In genomic region chr1:116333171-116334014, GRCh38 we compare ENCODE assay signal across 18 cellular contexts. TPM values are rescaled to one million over a fixed set of nuclear protein-coding genes. Genes with fewer than 3 reads are reported as not detected.
A peak's percentile ranks its signal among the peaks of the same experiment; 100 is the strongest.
DNase-seq lines count a peak whose midpoint lies in the region; ATAC-seq, FAIRE-seq and TF ChIP-seq lines count a peak whose summit lies in the region.
"Had no signal": no experiment of that assay in that cellular context is flagged by ENCODE, and none has a peak within 500 bp of the region (broad histone marks: within the 10 kb centered on the region; RNA-seq: fewer than 3 reads in every experiment).

No MANE protein-coding gene starts in this region.

- H3K9me3 Mint-ChIP-seq in naive thymus-derived CD8-positive, alpha-beta T cell = no peaks in the 10 kb centered on the region
- no peaks in the 10 kb centered on the region for H3K9me3 Mint-ChIP-seq in activated T-helper 1 cell treated with anti-CD3 and anti-CD28 coated beads, Interleukin-12 subunit alpha, Interleukin-12 subunit beta, Interleukin-2, Interleukin-4 antibody, amounts not matched to agents 30 ng/mL and 10 ng/mL and 1 ng/mL, durations not matched to agents 14 hours and 24 hours and 36 hours
- H3K9me3 Mint-ChIP-seq: CD8-positive, alpha-beta memory T cell; HFFc6 had no signal

- POLR2A ChIA-PET in H1 (lab: Charles Lee; ENCODE audit: partially characterized antibody) = no interaction called here
- POLR2A ChIA-PET in naive thymus-derived CD8-positive, alpha-beta T cell (lab: Charles Lee) = interaction anchor here (3.3 kb wide), 1 partner anchor 8 kb away, joined by 18 read pairs; no protein-coding TSS in a partner anchor

- 85% methylated on average over 5 of the region's 5 CpGs; no CpG with 5 or more reads in 1 of the 2 experiments for WGBS in H1 (ENCODE audit: extremely low coverage in 1 of 2, insufficient coverage in 1 of 2, insufficient read length in 1 of 2, insufficient replicate concordance in 2 of 2, low coverage in 1 of 2, low lambda C conversion rate in 2 of 2, missing lambda C conversion rate in 1 of 2), 2 experiments
- WGBS in transverse colon (ENCODE audit: low coverage in 1 of 2), 2 donors = 81 to 86% methylated on average over 2 to 5 of the region's 5 CpGs

- no peak overlapping the region for H4K91ac ChIP-seq in H1 (replicated peaks; ENCODE audit: insufficient read length, low read length)

- H3K14ac ChIP-seq in H1 (ENCODE audit: insufficient read length) = no peak overlapping the region

- TF ChIP-seq EP300 in H1 (IDR thresholded peaks at IDR 0.05; ENCODE audit: borderline replicate concordance in 1 of 2, low read depth in 2 of 2, low read length in 2 of 2) = no peak
- no peak for TF ChIP-seq EP300 in transverse colon (IDR thresholded peaks at IDR 0.05; ENCODE audit: low read depth)

- H4K20me1 ChIP-seq in H1 (replicated peaks in 1 of 2; ENCODE audit: control insufficient read depth in 1 of 2, insufficient read depth in 2 of 2, low read length in 2 of 2) = no peaks in the 10 kb centered on the region
- H4K20me1 ChIP-seq: BLaER1 had no signal

- peak overlapping the region in 7 of 10 donors; percentile 3 to 83 (median 44) for H3K27ac Mint-ChIP-seq in naive thymus-derived CD8-positive, alpha-beta T cell
- H3K27ac Mint-ChIP-seq in activated T-helper 1 cell treated with anti-CD3 and anti-CD28 coated beads, Interleukin-12 subunit alpha, Interleukin-12 subunit beta, Interleukin-2, Interleukin-4 antibody, amounts not matched to agents 30 ng/mL and 10 ng/mL and 1 ng/mL, durations not matched to agents 14 hours and 24 hours and 36 hours = no peak overlapping the region
- H3K27ac Mint-ChIP-seq: HFFc6 had no signal

- H3K79me1 ChIP-seq in H1 (ENCODE audit: low read depth, low read length) = no peaks in the 10 kb centered on the region

- no peaks in the 10 kb centered on the region for H3K79me2 ChIP-seq in H1 (ENCODE audit: control insufficient read depth in 1 of 2, insufficient read depth in 2 of 2, low read length in 2 of 2)

- no peak overlapping the region for H3K4me3 Mint-ChIP-seq in naive thymus-derived CD8-positive, alpha-beta T cell
- no peak overlapping the region for H3K4me3 Mint-ChIP-seq in activated T-helper 1 cell treated with anti-CD3 and anti-CD28 coated beads, Interleukin-12 subunit alpha, Interleukin-12 subunit beta, Interleukin-2, Interleukin-4 antibody, amounts not matched to agents 30 ng/mL and 10 ng/mL and 1 ng/mL, durations not matched to agents 14 hours and 24 hours and 36 hours
- H3K4me3 Mint-ChIP-seq: CD8-positive, alpha-beta memory T cell; HFFc6 had no signal

- no peak overlapping the region for H3K4ac ChIP-seq in H1 (replicated peaks; ENCODE audit: insufficient read length, low read depth, low read length)

- H3K27me3 ChIP-seq in right atrium auricular region = no peaks in the 10 kb centered on the region
- H3K27me3 ChIP-seq in H1 (replicated peaks in 1 of 4; ENCODE audit: control insufficient read depth in 3 of 4, extremely low read depth in 1 of 4, insufficient read depth in 3 of 4, low read length in 3 of 4) = no peaks in the 10 kb centered on the region
- no peaks in the 10 kb centered on the region for H3K27me3 ChIP-seq in transverse colon
- H3K27me3 ChIP-seq: BLaER1, MG63 had no signal

- H3K9me3 ChIP-seq in right atrium auricular region = no peaks in the 10 kb centered on the region
- no peaks in the 10 kb centered on the region for H3K9me3 ChIP-seq in H1 (ENCODE audit: insufficient read depth in 2 of 2, low read depth in 1 of 2, low read length in 1 of 2)
- H3K9me3 ChIP-seq in transverse colon = no peaks in the 10 kb centered on the region
- H3K9me3 ChIP-seq: BLaER1, MG63 had no signal

- no peaks in the 10 kb centered on the region for H3K23me2 ChIP-seq in H1 (ENCODE audit: low read depth, low read length)

- no peak overlapping the region for H3K9ac ChIP-seq in H1 (replicated peaks in 1 of 4; ENCODE audit: extremely low read depth in 1 of 4, low read depth in 3 of 4, low read length in 3 of 4)
- H3K9ac ChIP-seq: BLaER1 had no signal

- no peak for TF ChIP-seq CTCF in right atrium auricular region (IDR thresholded peaks at IDR 0.05)
- no peak for TF ChIP-seq CTCF in H1 (IDR thresholded peaks at IDR 0.05; ENCODE audit: control extremely low read depth in 1 of 3, insufficient read depth in 1 of 3, low read depth in 1 of 3, low read length in 3 of 3)
- no peak for TF ChIP-seq CTCF in transverse colon (IDR thresholded peaks at IDR 0.05)

- H3K27ac ChIP-seq in right atrium auricular region = no peak overlapping the region
- no peak overlapping the region for H3K27ac ChIP-seq in H1 (ENCODE audit: low read depth, low read length)
- H3K27ac ChIP-seq in transverse colon = peak overlapping the region; percentile 64 to 75 (median 73)
- no peak overlapping the region for H3K27ac ChIP-seq in caudate nucleus (ENCODE audit: low read depth, low read length)
- H3K27ac ChIP-seq: BLaER1 had no signal

- H3K27me3 Mint-ChIP-seq in naive thymus-derived CD8-positive, alpha-beta T cell = no peaks in the 10 kb centered on the region
- H3K27me3 Mint-ChIP-seq in activated T-helper 1 cell treated with anti-CD3 and anti-CD28 coated beads, Interleukin-12 subunit alpha, Interleukin-12 subunit beta, Interleukin-2, Interleukin-4 antibody, amounts not matched to agents 30 ng/mL and 10 ng/mL and 1 ng/mL, durations not matched to agents 14 hours and 24 hours and 36 hours (ENCODE audit: insufficient read depth) = no peaks in the 10 kb centered on the region

- peak; percentile 23 for ATAC-seq in left ventricle myocardium superior
- no peak for ATAC-seq in naive thymus-derived CD8-positive, alpha-beta T cell

- TF ChIP-seq RAD21 in H1 (IDR thresholded peaks at IDR 0.05 in 1 of 2, conservative IDR thresholded peaks at IDR 0.05 in 1 of 2; ENCODE audit: low read depth in 2 of 2, low read length in 2 of 2) = no peak

- no peak overlapping the region for H3K18ac ChIP-seq in H1 (ENCODE audit: extremely low read depth, low read length)

- no peak overlapping the region for H2BK12ac ChIP-seq in H1 (ENCODE audit: low read depth, low read length)

- H2AK5ac ChIP-seq in H1 (ENCODE audit: low read depth, low read length) = no peak overlapping the region

- no peak overlapping the region for H3K23ac ChIP-seq in H1 (ENCODE audit: insufficient read length)

- intact Hi-C loops in left ventricle myocardium superior (cut with micrococcal nuclease) (no loop called here), transverse colon (cut with DNase I; ENCODE audit: low total_unique reads) (no loop called here)
- intact Hi-C loops in activated T-helper 1 cell treated with anti-CD3 and anti-CD28 coated beads, Interleukin-12 subunit alpha, Interleukin-12 subunit beta, Interleukin-2, Interleukin-4 antibody, amounts not matched to agents 30 ng/mL and 10 ng/mL and 1 ng/mL, durations not matched to agents 14 hours and 24 hours and 36 hours (cut with micrococcal nuclease) = no loop called here

- H3K36me3 ChIP-seq in right atrium auricular region = no peaks in the 10 kb centered on the region
- H3K36me3 ChIP-seq in H1 (ENCODE audit: control insufficient read depth in 2 of 4, insufficient read depth in 4 of 4, low read length in 3 of 4) = no peaks in the 10 kb centered on the region
- no peaks in the 10 kb centered on the region for H3K36me3 ChIP-seq in transverse colon
- H3K36me3 ChIP-seq: BLaER1, MG63 had no signal

- H3K4me3 ChIP-seq in right atrium auricular region (no peak overlapping the region), H1 (ENCODE audit: extremely low read depth in 1 of 4, insufficient read depth in 2 of 4, low read depth in 3 of 4, low read length in 4 of 4) (no peak overlapping the region), transverse colon (no peak overlapping the region)
- H3K4me3 ChIP-seq: BLaER1, MG63, SK-N-MC had no signal

- H2BK120ac ChIP-seq in H1 (replicated peaks; ENCODE audit: low read depth, low read length) = no peak overlapping the region

- no peak overlapping the region for H2AFZ ChIP-seq in H1 (ENCODE audit: low read length)

- TF ChIP-seq POLR2A in H1 (IDR thresholded peaks at IDR 0.05; ENCODE audit: control extremely low read depth in 1 of 2, low read depth in 2 of 2, low read length in 2 of 2) (no peak), transverse colon (IDR thresholded peaks at IDR 0.05) (no peak)

- peaks cover 35 to 71% (median 55%) of the 10 kb centered on the region in 4 donors for H3K4me1 Mint-ChIP-seq in naive thymus-derived CD8-positive, alpha-beta T cell
- peaks cover 6% of the 10 kb centered on the region for H3K4me1 Mint-ChIP-seq in activated T-helper 1 cell treated with anti-CD3 and anti-CD28 coated beads, Interleukin-12 subunit alpha, Interleukin-12 subunit beta, Interleukin-2, Interleukin-4 antibody, amounts not matched to agents 30 ng/mL and 10 ng/mL and 1 ng/mL, durations not matched to agents 14 hours and 24 hours and 36 hours (ENCODE audit: low read depth)

- H3K4me1 ChIP-seq in right atrium auricular region (peaks cover 0 to 24% of the 10 kb centered on the region in 2 donors), H1 (replicated peaks in 1 of 4; ENCODE audit: control insufficient read depth in 3 of 4, insufficient read depth in 4 of 4, low read length in 3 of 4) (peaks cover 0 to 6% (median 1%) of the 10 kb centered on the region in 4 experiments; a peak in 1 of 7 replicates), transverse colon (peaks cover 12 to 64% (median 42%) of the 10 kb centered on the region in 4 donors)
- H3K4me1 ChIP-seq: BLaER1 had no signal

- H3K56ac ChIP-seq in H1 (replicated peaks; ENCODE audit: insufficient read length, low read depth, low read length) = no peak overlapping the region

- no peak overlapping the region for H3K4me2 ChIP-seq in H1 (ENCODE audit: insufficient read depth in 1 of 2, low read depth in 2 of 2, low read length in 2 of 2)
- H3K4me2 ChIP-seq: BLaER1 had no signal

- peak overlapping the region; percentile 41; the same call in 1 of the 2 replicates for H2BK20ac ChIP-seq in H1 (ENCODE audit: low read length)

- no peak overlapping the region for H2BK15ac ChIP-seq in H1 (ENCODE audit: low read length)

- FAIRE-seq in H1 (lab: Jason Lieb, UNC) = no peak
- FAIRE-seq: A204.1 had no signal

- CTCF ChIA-PET in H1 (lab: Charles Lee; ENCODE audit: partially characterized antibody) = interaction anchor here (0.8 kb wide), 1 partner anchor 10 kb away, joined by 5 read pairs; no protein-coding TSS in a partner anchor

- in situ Hi-C loops in transverse colon (cut with MboI; ENCODE audit: low pct_ligation_motif_present in 1 of 4, low pct_unique_long_range_greater_than_20kb in 1 of 4, low sequenced_read_pairs in 3 of 4) = no loop called here
- in situ Hi-C loops in G401 (cut with HindIII; ENCODE audit: low sequenced_read_pairs) = no loop called here

- no peak overlapping the region for H4K5ac ChIP-seq in H1 (ENCODE audit: insufficient read length, low read depth, low read length)

- no peak overlapping the region for H2BK5ac ChIP-seq in H1 (ENCODE audit: low read depth, low read length)

- H4K8ac ChIP-seq in H1 (ENCODE audit: extremely low read depth, insufficient read depth, low read length) = no peak overlapping the region

- peaks cover 0 to 1% (median 0%) of the 10 kb centered on the region in 3 donors for H3K36me3 Mint-ChIP-seq in naive thymus-derived CD8-positive, alpha-beta T cell
- H3K36me3 Mint-ChIP-seq in activated T-helper 1 cell treated with anti-CD3 and anti-CD28 coated beads, Interleukin-12 subunit alpha, Interleukin-12 subunit beta, Interleukin-2, Interleukin-4 antibody, amounts not matched to agents 30 ng/mL and 10 ng/mL and 1 ng/mL, durations not matched to agents 14 hours and 24 hours and 36 hours (ENCODE audit: low read depth) = peaks cover 2% of the 10 kb centered on the region
- H3K36me3 Mint-ChIP-seq: CD8-positive, alpha-beta memory T cell had no signal

- no peak for DNase-seq in left ventricle myocardium superior
- DNase-seq in right atrium auricular region (ENCODE audit: low spot score) = no peak
- DNase-seq in H1 (ENCODE audit: low read depth in 1 of 2, low spot score in 2 of 2) = no peak
- DNase-seq in naive thymus-derived CD8-positive, alpha-beta T cell = no peak
- no peak for DNase-seq in transverse colon
- DNase-seq in G401 (ENCODE audit: low spot score) = no peak
- DNase-seq in caudate nucleus (lab: John Stamatoyannopoulos, UW) = no peak
- no peak for DNase-seq in activated T-helper 1 cell treated with anti-CD3 and anti-CD28 coated beads, Interleukin-12 subunit alpha, Interleukin-12 subunit beta, Interleukin-2, Interleukin-4 antibody, amounts not matched to agents 30 ng/mL and 10 ng/mL and 1 ng/mL, durations not matched to agents 14 hours and 24 hours and 36 hours (ENCODE audit: low spot score)
- DNase-seq: CD8-positive, alpha-beta memory T cell; DND-41; GOT3; NCI-H1092; NCI-H2081 treated with DMSO at 0.1 percent for 48 hours had no signal

RNA-seq across cellular contexts. Expression of gene ATP1A1, which starts 39.7 kb away (rescaled TPM):
- total RNA-seq in left ventricle myocardium superior = 269 TPM
- 100 to 1,000 TPM; 148 to 256 TPM for total RNA-seq in right atrium auricular region
- total RNA-seq in H1 (2021; fragmentation: NEBNext Ultra II Directional; extraction: Animal tissue kit (Norgen Biotek cat#: 25700)) = 325 and 326 TPM in 2 replicates
- 196 and 222 TPM in 2 replicates for polyA plus RNA-seq in H1 (2011; rRNA removed)
- polyA plus RNA-seq in H1 (2011; cell fraction: cytosol; rRNA removed) = 303 TPM
- 248 TPM for polyA plus RNA-seq in H1 (2011; cell fraction: nucleus; rRNA removed)
- 307 to 322 TPM (median 314 TPM) in 4 replicates for polyA plus RNA-seq in H1 (2012, experiment 1 of 2)
- polyA plus RNA-seq in H1 (2012, experiment 2 of 2) = 161 TPM
- polyA plus RNA-seq in H1 (2013, experiment 1 of 2) = 339 TPM
- polyA plus RNA-seq in H1 (2013, experiment 2 of 2) = 324 TPM
- 506 and 517 TPM in 2 replicates for polyA minus RNA-seq in H1 (2011; rRNA and poly(A)+ RNA removed)
- 183 TPM for polyA minus RNA-seq in H1 (2011; cell fraction: cytosol; rRNA and poly(A)+ RNA removed)
- polyA minus RNA-seq in H1 (2011; cell fraction: nucleus; rRNA and poly(A)+ RNA removed) = 178 TPM
- total RNA-seq in naive thymus-derived CD8-positive, alpha-beta T cell = 100 to 1,000 TPM; 248 to 261 TPM
- polyA plus RNA-seq in naive thymus-derived CD8-positive, alpha-beta T cell = 10 to 100 TPM; 59.1 to 65.0 (median 60.6) TPM
- total RNA-seq in transverse colon = 1,000 to 10,000 TPM in 3 of 4 donors, 100 to 1,000 TPM in 1; 324 to 3,097 (median 1,990) TPM
- total RNA-seq in G401 (2014; rRNA removed; shearing (Covaris generic)) = 99.3 and 135 TPM in 2 replicates
- total RNA-seq in activated T-helper 1 cell treated with anti-CD3 and anti-CD28 coated beads, Interleukin-12 subunit alpha, Interleukin-12 subunit beta, Interleukin-2, Interleukin-4 antibody, amounts not matched to agents 30 ng/mL and 10 ng/mL and 1 ng/mL, durations not matched to agents 14 hours and 24 hours and 36 hours = 238 and 240 TPM in 2 replicates

Comparison
In these comparisons a context has a peak if more than half of its experiments do, and no peak if none do; other contexts are left out.
1. H3K27ac ChIP-seq: peak in transverse colon (4 of 4); none in right atrium auricular region (0 of 2), H1 (single experiment) and caudate nucleus (single experiment).